In genomic region chr7:5425507-5426225, GRCh38 we compare ENCODE assay signal across 8 cellular contexts. TPM values are rescaled to one million over a fixed set of nuclear protein-coding genes. Genes with fewer than 3 reads are reported as not detected.
DNase-seq lines count a peak whose midpoint lies in the region; ATAC-seq and TF ChIP-seq lines count a peak whose summit lies in the region.

No MANE protein-coding gene starts in this region.

- H3K4me3 ChIP-seq in Caco-2 (ENCODE audit: low read depth, low read length) (peak overlapping the region; percentile 85), skin epidermis (peak overlapping the region; percentile 50 to 96 (median 75))

- no peak for TF ChIP-seq CTCF in Caco-2 (IDR thresholded peaks at IDR 0.05; ENCODE audit: insufficient read depth in 1 of 2, low read depth in 1 of 2, low read length in 1 of 2, severe bottlenecking in 1 of 2, unreplicated experiment in 1 of 2)

- peaks cover 5% of the 10 kb centered on the region for H3K4me1 ChIP-seq in Caco-2

- peaks cover 6% of the 10 kb centered on the region for H3K4me1 Mint-ChIP-seq in Caco-2 (ENCODE audit: low read depth, unreplicated experiment)

- intact Hi-C loops in Caco-2 (cut with micrococcal nuclease; ENCODE audit: unreplicated experiment) = no loop called here

- peaks cover 87% of the 10 kb centered on the region for H3K36me3 Mint-ChIP-seq in Caco-2 (ENCODE audit: insufficient read depth, unreplicated experiment)

- H3K9me3 Mint-ChIP-seq in Caco-2 (ENCODE audit: unreplicated experiment) = no peaks in the 10 kb centered on the region

- no peaks in the 10 kb centered on the region for H3K27me3 Mint-ChIP-seq in Caco-2 (ENCODE audit: insufficient read depth, unreplicated experiment)

- ATAC-seq in HG03175 (IDR thresholded peaks at IDR 0.05; ENCODE audit: unreplicated experiment) (no peak), HG03159 (IDR thresholded peaks at IDR 0.05; ENCODE audit: unreplicated experiment) (no peak)

- CTCF ChIA-PET in Caco-2 (lab: Charles Lee) = interaction anchor here (0.6 to 1.9 kb wide), 3 partner anchors 25 to 84 kb away, joined by 3 to 5 read pairs (median 4); no protein-coding TSS in a partner anchor

- no peaks in the 10 kb centered on the region for H3K9me3 ChIP-seq in Caco-2

- POLR2A ChIA-PET in Caco-2 (lab: Charles Lee) = no interaction called here

- TF ChIP-seq RAD21 in Ishikawa (IDR thresholded peaks at IDR 0.05; ENCODE audit: low read depth) = 0 out of 2 replicates have a peak, but pooled peaks have one; percentile 5

- H3K27ac ChIP-seq in caudate nucleus (ENCODE audit: low read depth, low read length) (peak overlapping the region; percentile 99), skin epidermis (peak overlapping the region; percentile 86 to 100 (median 98))

- no peaks in the 10 kb centered on the region for H3K27me3 ChIP-seq in Caco-2 (replicated peaks; ENCODE audit: control insufficient read depth, insufficient read depth, low read length)

- peak overlapping the region; percentile 91 for H3K4me3 Mint-ChIP-seq in Caco-2 (ENCODE audit: unreplicated experiment)

- peak overlapping the region; percentile 97 for H3K27ac Mint-ChIP-seq in Caco-2 (ENCODE audit: unreplicated experiment)

- DNase-seq in Caco-2 (peak; percentile 73 to 85), OCI-M1 (lab: John Stamatoyannopoulos, UW) (peak; percentile 85), caudate nucleus (lab: John Stamatoyannopoulos, UW) (peak in 56 of 61 donors; percentile 45 to 92 (median 77)), islet precursor cell (peak; percentile 89)

- peak; percentile 37; the same call in 1 of the 2 replicates for TF ChIP-seq EP300 in Ishikawa (IDR thresholded peaks at IDR 0.05; ENCODE audit: borderline replicate concordance)

- TSS peak; percentile 1 for BruUV-seq in Caco-2 (replicated peaks; lab: Mats Ljungman, UMichigan)

- no peaks in the 10 kb centered on the region for H3K36me3 ChIP-seq in Caco-2 (ENCODE audit: control insufficient read depth, insufficient read depth, low read length)

TF ChIP-seq in Ishikawa, 13 proteins besides CTCF, POLR2A, EP300 and RAD21:
- TF ChIP-seq REST (IDR thresholded peaks at IDR 0.05; ENCODE audit: low read depth) = no peak
- TF ChIP-seq CREB1 (IDR thresholded peaks at IDR 0.05; ENCODE audit: low read depth) = no peak
- TF ChIP-seq TCF12 (IDR thresholded peaks at IDR 0.05; ENCODE audit: low read depth) = peak; percentile 50; the same call in 1 of the 2 replicates
- no peak for TF ChIP-seq FOXM1 (IDR thresholded peaks at IDR 0.05; ENCODE audit: borderline replicate concordance, low read depth)
- TF ChIP-seq MAX (IDR thresholded peaks at IDR 0.05) = peak; percentile 21; the same call in 1 of the 2 replicates
- TF ChIP-seq EGR1 (IDR thresholded peaks at IDR 0.05) = no peak; the same call in 1 of the 2 replicates
- peak; percentile 70 for TF ChIP-seq USF1 (IDR thresholded peaks at IDR 0.05)
- TF ChIP-seq CEBPB (IDR thresholded peaks at IDR 0.05) = peak; percentile 32; the same call in 1 of the 2 replicates
- TF ChIP-seq TAF1 (IDR thresholded peaks at IDR 0.05; ENCODE audit: low read depth) = no peak; the same call in none of the 2 replicates
- no peak for TF ChIP-seq NFIC (IDR thresholded peaks at IDR 0.05)
- TF ChIP-seq YY1 (IDR thresholded peaks at IDR 0.05; ENCODE audit: low read depth) = 0 out of 2 replicates have a peak, but pooled peaks have one; percentile 17
- TF ChIP-seq ZBTB7A (IDR thresholded peaks at IDR 0.05; ENCODE audit: low read depth) = no peak
- TF ChIP-seq TEAD4 (IDR thresholded peaks at IDR 0.05) = 0 out of 2 replicates have a peak, but pooled peaks have one; percentile 27

RNA-seq across cellular contexts. Expression of gene TNRC18, which starts 2.0 kb away (rescaled TPM):
- 73.7 and 75.6 TPM in 2 replicates for total RNA-seq in Caco-2 (2022)
